Comparison of ENCODE assay signal across 9 cellular contexts in the genomic region with DNA sequence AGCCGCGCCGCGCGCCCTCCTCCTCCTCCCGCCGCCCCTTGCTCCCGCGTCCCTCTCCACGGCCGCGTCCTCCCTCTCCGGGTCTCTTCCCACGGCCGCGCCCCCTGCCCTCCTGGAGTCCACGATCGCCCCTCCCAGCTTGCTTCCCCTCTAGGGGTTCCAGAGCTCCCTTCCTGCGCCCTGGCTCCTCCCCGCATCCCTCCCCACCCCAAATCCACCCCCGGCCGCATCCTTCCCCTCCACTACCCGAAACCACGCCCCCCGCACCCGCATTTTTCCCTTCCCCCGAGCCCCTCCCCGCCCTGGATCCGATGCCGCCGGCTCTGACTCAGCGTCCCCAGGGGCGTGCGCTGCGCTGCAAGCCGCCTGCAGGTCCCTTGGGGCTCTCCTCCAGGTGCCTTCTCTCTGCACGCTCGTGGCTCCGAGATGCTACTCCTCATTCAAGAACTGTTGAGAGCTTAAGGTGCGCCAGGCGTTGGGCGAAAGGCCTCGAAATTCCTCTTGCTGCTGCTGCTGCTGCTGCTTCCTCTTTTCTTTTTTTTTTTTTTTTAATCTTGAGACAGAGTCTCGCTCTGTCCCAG. TPM values are rescaled to one million over a fixed set of nuclear protein-coding genes. Genes with fewer than 3 reads are reported as not detected.
DNase-seq lines count a peak whose midpoint lies in the region; ATAC-seq and TF ChIP-seq lines count a peak whose summit lies in the region.
"Had no signal": no experiment of that assay in that cellular context is flagged by ENCODE, and none has a peak within 500 bp of the region (broad histone marks: within the 10 kb centered on the region; RNA-seq: fewer than 3 reads in every experiment).

No MANE protein-coding gene starts in this region.

- no peaks in the 10 kb centered on the region for H3K9me3 ChIP-seq in lower lobe of right lung

- intact Hi-C loops in lower lobe of right lung (cut with DNase I): no loop called here

- ATAC-seq in GM21786 (IDR thresholded peaks at IDR 0.05; ENCODE audit: unreplicated experiment) (peak; percentile 88), lower lobe of right lung (peak; percentile 47 to 60)

- H3K27me3 ChIP-seq in lower lobe of right lung (ENCODE audit: low read depth): peaks cover 27% of the 10 kb centered on the region

- H3K36me3 ChIP-seq in lower lobe of right lung: no peaks in the 10 kb centered on the region

- TF ChIP-seq POLR2A in NB4 (IDR thresholded peaks at IDR 0.05; ENCODE audit: extremely low read depth, insufficient read length): no peak

- no peak overlapping the region for H3K27ac ChIP-seq in lower lobe of right lung
- H3K27ac ChIP-seq: VCaP had no signal

- H3K4me1 ChIP-seq in lower lobe of right lung: peaks cover 15% of the 10 kb centered on the region

- TF ChIP-seq CTCF in NB4 (IDR thresholded peaks at IDR 0.05; ENCODE audit: low read depth, low read length): no peak
- no peak for TF ChIP-seq CTCF in lower lobe of right lung (IDR thresholded peaks at IDR 0.05)

- DNase-seq in DMS79 treated with DMSO at 0.1 percent for 48 hours (lab: John Stamatoyannopoulos, UW) (peak; percentile 48), NB4 (ENCODE audit: low read depth) (peak; percentile 91), cerebellum (ENCODE audit: low spot score) (peak; percentile 83), lower lobe of right lung (peak; percentile 59), RKO (ENCODE audit: low spot score) (no peak)
- peak; percentile 79 for DNase-seq in activated CD4-positive, alpha-beta T cell treated with anti-CD3 and anti-CD28 coated beads for 48 hours
- peak; percentile 27 for DNase-seq in stimulated activated CD8-positive, alpha-beta memory T cell treated with anti-CD3 and anti-CD28 coated beads, Interleukin-15, amount 100 ng/mL, for 1 hour (ENCODE audit: low read depth)

- no peak overlapping the region for H3K4me3 ChIP-seq in NB4 (ENCODE audit: low read depth, low read length)
- H3K4me3 ChIP-seq in lower lobe of right lung: peak overlapping the region; percentile 41

RNA-seq across cellular contexts. Expression of a gene that starts 0.3 kb away (rescaled TPM):
- total RNA-seq in cerebellum (7.6 TPM), lower lobe of right lung (2.9 TPM)

RNA-seq across cellular contexts. Expression of a gene that starts 8.2 kb away (rescaled TPM):
- 46.9 TPM for total RNA-seq in cerebellum
- total RNA-seq in lower lobe of right lung: 38.5 TPM
